18 cellular contexts compared by ENCODE assay signal in the genomic region with DNA sequence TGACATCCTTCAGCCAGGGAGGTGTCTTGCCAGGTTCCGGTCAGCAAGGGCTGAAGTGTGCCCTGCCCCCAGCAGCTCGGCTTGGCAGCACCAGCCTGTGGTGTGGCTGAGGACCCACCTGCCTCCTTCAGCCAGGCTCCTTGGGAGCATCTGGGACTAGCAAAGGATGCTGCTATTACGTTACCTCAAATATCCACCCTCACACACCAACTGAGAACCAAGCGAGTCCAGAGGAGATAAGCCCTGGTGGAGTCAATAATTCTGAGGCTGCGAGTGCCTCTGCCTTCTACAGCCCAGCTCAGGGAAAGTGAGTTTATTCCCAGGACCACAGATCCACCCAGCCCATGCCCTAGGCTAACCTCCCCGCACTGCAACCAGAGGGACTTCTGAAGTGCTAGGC. TPM values are rescaled to one million over a fixed set of nuclear protein-coding genes. Genes with fewer than 3 reads are reported as not detected.
DNase-seq lines count a peak whose midpoint lies in the region; ATAC-seq and TF ChIP-seq lines count a peak whose summit lies in the region.
"Had no signal": no experiment of that assay in that cellular context is flagged by ENCODE, and none has a peak within 500 bp of the region (broad histone marks: within the 10 kb centered on the region; RNA-seq: fewer than 3 reads in every experiment).

No MANE protein-coding gene starts in this region.

- no peak for TF ChIP-seq CTCF in endodermal cell (conservative IDR thresholded peaks at IDR 0.05)

- peak; percentile 29 for ATAC-seq in stimulated activated effector memory CD8-positive, alpha-beta T cell treated with anti-CD3 and anti-CD28 coated beads, Interleukin-12 subunit alpha, Interleukin-12 subunit beta, amount 100 ng/mL, for 72 hours

- peak; percentile 9 for DNase-seq in endodermal cell
- DNase-seq in islet precursor cell: peak; percentile 29
- DNase-seq in stimulated activated effector memory CD8-positive, alpha-beta T cell treated with anti-CD3 and anti-CD28 coated beads, Interleukin-12 subunit alpha, Interleukin-12 subunit beta, amount 100 ng/mL, for 72 hours (ENCODE audit: low spot score in 2 of 2): peak in 1 of 2 donors; percentile 23
- no peak for DNase-seq in activated naive CD8-positive, alpha-beta T cell treated with anti-CD3 and anti-CD28 coated beads for 36 hours
- DNase-seq in cerebellar cortex (ENCODE audit: low spot score): no peak
- no peak for DNase-seq in activated CD8-positive, alpha-beta memory T cell treated with anti-CD3 and anti-CD28 coated beads, Interleukin-2, amount 50 U/mL, for 4 hours
- DNase-seq: C1 segment of cervical spinal cord; Calu3; CD4-positive, alpha-beta memory T cell; COR-L47; DMS53; DMS79 treated with DMSO at 0.1 percent for 48 hours; GF-D8; GOT3; HFFc6 had no signal

- H3K4me3 Mint-ChIP-seq in endodermal cell: no peak overlapping the region
- H3K4me3 Mint-ChIP-seq in stimulated activated effector memory CD8-positive, alpha-beta T cell treated with anti-CD3 and anti-CD28 coated beads, Interleukin-12 subunit alpha, Interleukin-12 subunit beta, amount 100 ng/mL, for 72 hours: no peak overlapping the region
- H3K4me3 Mint-ChIP-seq in activated naive CD8-positive, alpha-beta T cell treated with anti-CD3 and anti-CD28 coated beads for 36 hours: no peak overlapping the region
- H3K4me3 Mint-ChIP-seq: CD4-positive, alpha-beta memory T cell; HFFc6 had no signal

- peaks cover 10% of the 10 kb centered on the region for H3K9me3 ChIP-seq in endodermal cell (ENCODE audit: control insufficient read depth, low read length)
- H3K9me3 ChIP-seq: HAP-1 had no signal

- peaks cover 3% of the 10 kb centered on the region for H3K4me1 ChIP-seq in endodermal cell (ENCODE audit: control insufficient read depth, insufficient read depth, low read length)
- H3K4me1 ChIP-seq: HAP-1 had no signal

- H3K27me3 Mint-ChIP-seq in endodermal cell (ENCODE audit: insufficient read depth): peaks cover 6% of the 10 kb centered on the region
- peaks cover 18% of the 10 kb centered on the region for H3K27me3 Mint-ChIP-seq in activated naive CD8-positive, alpha-beta T cell treated with anti-CD3 and anti-CD28 coated beads for 36 hours

- no peak overlapping the region for H3K4me3 ChIP-seq in endodermal cell (ENCODE audit: low read length)
- H3K4me3 ChIP-seq: HAP-1 had no signal

- no peak overlapping the region for H3K9ac ChIP-seq in endodermal cell (ENCODE audit: extremely low read depth, low read length, poor library complexity, severe bottlenecking)

- no peaks in the 10 kb centered on the region for H3K36me3 ChIP-seq in endodermal cell (ENCODE audit: control insufficient read depth, insufficient read depth, low read length)
- H3K36me3 ChIP-seq: HAP-1 had no signal

- peaks cover 5% of the 10 kb centered on the region for H3K9me3 Mint-ChIP-seq in endodermal cell
- no peaks in the 10 kb centered on the region for H3K9me3 Mint-ChIP-seq in stimulated activated effector memory CD8-positive, alpha-beta T cell treated with anti-CD3 and anti-CD28 coated beads, Interleukin-12 subunit alpha, Interleukin-12 subunit beta, amount 100 ng/mL, for 72 hours
- peaks cover 2% of the 10 kb centered on the region for H3K9me3 Mint-ChIP-seq in activated naive CD8-positive, alpha-beta T cell treated with anti-CD3 and anti-CD28 coated beads for 36 hours
- H3K9me3 Mint-ChIP-seq: HFFc6 had no signal

- H3K27ac ChIP-seq in endodermal cell (ENCODE audit: low read depth, low read length): no peak overlapping the region

- H3K4me1 Mint-ChIP-seq in endodermal cell: peaks cover 11% of the 10 kb centered on the region
- H3K4me1 Mint-ChIP-seq in stimulated activated effector memory CD8-positive, alpha-beta T cell treated with anti-CD3 and anti-CD28 coated beads, Interleukin-12 subunit alpha, Interleukin-12 subunit beta, amount 100 ng/mL, for 72 hours: no peaks in the 10 kb centered on the region
- no peaks in the 10 kb centered on the region for H3K4me1 Mint-ChIP-seq in activated naive CD8-positive, alpha-beta T cell treated with anti-CD3 and anti-CD28 coated beads for 36 hours
- H3K4me1 Mint-ChIP-seq: CD4-positive, alpha-beta memory T cell had no signal

- H3K36me3 Mint-ChIP-seq in endodermal cell (ENCODE audit: low read depth): no peaks in the 10 kb centered on the region
- H3K36me3 Mint-ChIP-seq in stimulated activated effector memory CD8-positive, alpha-beta T cell treated with anti-CD3 and anti-CD28 coated beads, Interleukin-12 subunit alpha, Interleukin-12 subunit beta, amount 100 ng/mL, for 72 hours: no peaks in the 10 kb centered on the region
- H3K36me3 Mint-ChIP-seq in activated naive CD8-positive, alpha-beta T cell treated with anti-CD3 and anti-CD28 coated beads for 36 hours: no peaks in the 10 kb centered on the region
- H3K36me3 Mint-ChIP-seq: CD4-positive, alpha-beta memory T cell had no signal

- WGBS in endodermal cell (ENCODE audit: insufficient coverage in 1 of 2, insufficient read length in 1 of 2), 2 experiments: 93 to 98% methylated on average over 4 to 6 of the region's 6 CpGs

- H3K27me3 ChIP-seq in endodermal cell (ENCODE audit: control insufficient read depth, insufficient read depth, low read length, poor library complexity, severe bottlenecking): no peaks in the 10 kb centered on the region

- no peak overlapping the region for H3K27ac Mint-ChIP-seq in endodermal cell
- H3K27ac Mint-ChIP-seq in stimulated activated effector memory CD8-positive, alpha-beta T cell treated with anti-CD3 and anti-CD28 coated beads, Interleukin-12 subunit alpha, Interleukin-12 subunit beta, amount 100 ng/mL, for 72 hours: no peak overlapping the region
- H3K27ac Mint-ChIP-seq in activated naive CD8-positive, alpha-beta T cell treated with anti-CD3 and anti-CD28 coated beads for 36 hours: no peak overlapping the region
- H3K27ac Mint-ChIP-seq: CD4-positive, alpha-beta memory T cell; HFFc6 had no signal

RNA-seq across cellular contexts. Expression of a gene that starts 57.1 kb away (rescaled TPM):
- 1 to 10 TPM; 4.4 to 5.5 TPM for total RNA-seq in endodermal cell
- 1.2 TPM for polyA plus RNA-seq in endodermal cell (2013, experiment 1 of 2)
- 0.99 TPM for polyA plus RNA-seq in endodermal cell (2013, experiment 2 of 2)
- under 1 TPM; 0.10 to 0.29 TPM for total RNA-seq in activated naive CD8-positive, alpha-beta T cell treated with anti-CD3 and anti-CD28 coated beads for 36 hours
- total RNA-seq: Calu3; CD4-positive, alpha-beta memory T cell; G401; HFFc6 had no signal
- polyA plus RNA-seq: BJ; CD4-positive, alpha-beta memory T cell had no signal

Comparison
In these comparisons a context has a peak if more than half of its experiments do, and no peak if none do; other contexts are left out.
1. DNase-seq: peak in endodermal cell (single experiment) and islet precursor cell (single experiment); none in activated naive CD8-positive, alpha-beta T cell treated with anti-CD3 and anti-CD28 coated beads for 36 hours (single experiment), cerebellar cortex (single experiment) and activated CD8-positive, alpha-beta memory T cell treated with anti-CD3 and anti-CD28 coated beads, Interleukin-2, amount 50 U/mL, for 4 hours (single experiment).
2. RNA of a gene that starts 57.1 kb away (total RNA-seq): 4.4 to 5.5 TPM in endodermal cell; 0.10 to 0.29 TPM in activated naive CD8-positive, alpha-beta T cell treated with anti-CD3 and anti-CD28 coated beads for 36 hours; every median in the first group is over 4 times any median in the second.